2 cellular contexts compared by ENCODE assay signal in genomic region chr12:5200276-5201087, GRCh38.
TF ChIP-seq lines count a peak whose summit lies in the region.

No MANE protein-coding gene starts in this region.

TF ChIP-seq in GM12878, 131 proteins besides CTCF, POLR2A, EP300 and RAD21 (continued from another document):
- TF ChIP-seq BCLAF1 (IDR thresholded peaks at IDR 0.05) (no peak), FOXK2 (IDR thresholded peaks at IDR 0.05) (no peak)

TF ChIP-seq in liver, 16 proteins besides CTCF, POLR2A, EP300 and RAD21 (continued from another document):
- no peak for TF ChIP-seq REST (IDR thresholded peaks at IDR 0.05)
- no peak for TF ChIP-seq HNF4A (conservative IDR thresholded peaks at IDR 0.05)
- TF ChIP-seq ATF3 (IDR thresholded peaks at IDR 0.05), result no peak
- TF ChIP-seq FOXA1 (IDR thresholded peaks at IDR 0.05), result no peak
- TF ChIP-seq NR2F2 (IDR thresholded peaks at IDR 0.05), result no peak
- TF ChIP-seq HNF4G (IDR thresholded peaks at IDR 0.05), result no peak
- TF ChIP-seq YY1 (IDR thresholded peaks at IDR 0.05), result no peak
- TF ChIP-seq FOXA2 (IDR thresholded peaks at IDR 0.05), result no peak
- TF ChIP-seq TAF1 (conservative IDR thresholded peaks at IDR 0.05), result no peak
